Comparison of ENCODE assay signal across 12 cellular contexts in the genomic region with DNA sequence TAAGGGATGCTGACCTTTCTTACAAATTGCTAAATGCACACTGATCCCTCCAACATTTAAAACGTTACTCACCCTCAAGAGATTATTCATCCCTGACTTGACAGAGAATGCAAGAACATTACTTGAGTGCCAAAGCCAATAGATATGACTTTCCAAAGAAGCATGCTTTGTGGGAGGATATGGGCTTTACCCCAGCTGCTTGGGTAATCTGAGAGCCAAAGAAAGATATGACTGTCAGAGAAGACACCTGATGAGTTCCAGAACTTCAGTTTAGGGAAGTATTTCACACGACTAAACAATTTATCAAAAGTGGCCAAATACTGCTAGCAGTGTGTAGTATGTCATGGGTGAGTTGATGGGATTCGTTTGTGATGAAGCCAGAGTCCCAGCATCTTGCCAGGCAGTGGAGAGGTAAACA. TPM values are rescaled to one million over a fixed set of nuclear protein-coding genes. Genes with fewer than 3 reads are reported as not detected.
DNase-seq lines count a peak whose midpoint lies in the region; ATAC-seq and TF ChIP-seq lines count a peak whose summit lies in the region.
"Had no signal": no experiment of that assay in that cellular context is flagged by ENCODE, and none has a peak within 500 bp of the region (broad histone marks: within the 10 kb centered on the region; RNA-seq: fewer than 3 reads in every experiment).

No MANE protein-coding gene starts in this region.

- H3K79me2 ChIP-seq in smooth muscle cell (ENCODE audit: low read depth) = no peaks in the 10 kb centered on the region

- no peaks in the 10 kb centered on the region for H3F3A ChIP-seq in smooth muscle cell (ENCODE audit: low read depth)

- DNase-seq in HCEC 1CT (peak; percentile 97), smooth muscle cell (lab: John Stamatoyannopoulos, UW; ENCODE audit: unreplicated experiment) (no peak), KBM-7 (no peak), erythroblast (lab: John Stamatoyannopoulos, UW) (no peak)
- no peak for DNase-seq in stimulated activated naive CD4-positive, alpha-beta T cell (lab: John Stamatoyannopoulos, UW)
- DNase-seq: activated T-cell treated with anti-CD3 and anti-CD28 coated beads, Interleukin-2, amount 50 U/mL, for 72 hours; H7; NCI-H1436; stimulated activated naive CD8-positive, alpha-beta T cell treated with anti-CD3 and anti-CD28 coated beads, Interleukin-15, amount 100 ng/mL, for 72 hours had no signal

- no peak for TF ChIP-seq POLR2A in gastroesophageal sphincter (IDR thresholded peaks at IDR 0.05)
- no peak for TF ChIP-seq POLR2A in erythroblast (IDR thresholded peaks at IDR 0.05; ENCODE audit: low read length)

- H3K36me3 ChIP-seq in gastroesophageal sphincter (no peaks in the 10 kb centered on the region), smooth muscle cell (ENCODE audit: low read depth) (no peaks in the 10 kb centered on the region)

- ATAC-seq in SK-N-SH treated with all-trans-retinoic acid at 6 μM for 48 hours (peak; percentile 93), gastroesophageal sphincter (peak; percentile 83), GM18517 (IDR thresholded peaks at IDR 0.05; ENCODE audit: unreplicated experiment) (no peak)
- ATAC-seq: stimulated activated naive CD8-positive, alpha-beta T cell treated with anti-CD3 and anti-CD28 coated beads, Interleukin-15, amount 100 ng/mL, for 72 hours had no signal

- no peak for TF ChIP-seq EP300 in gastroesophageal sphincter (IDR thresholded peaks at IDR 0.05)

- in situ Hi-C loops in KBM-7 (cut with MboI; ENCODE audit: low pct_unique_long_range_greater_than_20kb, low sequenced_read_pairs) = no loop called here

- no peak for TF ChIP-seq CTCF in gastroesophageal sphincter (IDR thresholded peaks at IDR 0.05)
- no peak for TF ChIP-seq CTCF in smooth muscle cell (IDR thresholded peaks at IDR 0.05; ENCODE audit: borderline replicate concordance, insufficient read depth, poor library complexity, severe bottlenecking)

- 7 to 11% methylated on average over 3 of the region's 3 CpGs for WGBS in gastroesophageal sphincter (ENCODE audit: low coverage in 1 of 2), 2 donors
- 3% methylated on average over 3 of the region's 3 CpGs for WGBS in smooth muscle cell (ENCODE audit: low lambda C conversion rate)

- peak overlapping the region; percentile 35 for H3K4me2 ChIP-seq in smooth muscle cell

- peaks cover 0 to 2% (median under 1%) of the 10 kb centered on the region in 3 donors for H3K4me1 ChIP-seq in gastroesophageal sphincter
- H3K4me1 ChIP-seq in smooth muscle cell (ENCODE audit: low read depth) = no peaks in the 10 kb centered on the region

- no peaks in the 10 kb centered on the region for H3K9me3 ChIP-seq in gastroesophageal sphincter
- H3K9me3 ChIP-seq in smooth muscle cell (replicated peaks; ENCODE audit: low read depth) = no peaks in the 10 kb centered on the region

- H3K27ac ChIP-seq in gastroesophageal sphincter (no peak overlapping the region), smooth muscle cell (ENCODE audit: low read depth) (peak overlapping the region; percentile 2)

- H4K20me1 ChIP-seq in smooth muscle cell (ENCODE audit: low read depth) = no peaks in the 10 kb centered on the region

- H3K27me3 ChIP-seq in gastroesophageal sphincter (peaks cover 20% of the 10 kb centered on the region), smooth muscle cell (ENCODE audit: low read depth) (peaks cover 21% of the 10 kb centered on the region)

- H3K4me3 ChIP-seq in gastroesophageal sphincter = no peak overlapping the region
- no peak overlapping the region for H3K4me3 ChIP-seq in smooth muscle cell

- H3K9ac ChIP-seq in smooth muscle cell (ENCODE audit: low read depth) = no peak overlapping the region

- no peak overlapping the region for H2AFZ ChIP-seq in smooth muscle cell (ENCODE audit: low read depth)

TF ChIP-seq in SK-N-SH treated with all-trans-retinoic acid at 6 μM for 48 hours, 23 proteins besides CTCF, POLR2A, EP300 and RAD21 (continues in another document):
- TF ChIP-seq ZNF70 (CRISPR knock-in tag; IDR thresholded peaks at IDR 0.05) = no peak
- TF ChIP-seq, protein P1, sequence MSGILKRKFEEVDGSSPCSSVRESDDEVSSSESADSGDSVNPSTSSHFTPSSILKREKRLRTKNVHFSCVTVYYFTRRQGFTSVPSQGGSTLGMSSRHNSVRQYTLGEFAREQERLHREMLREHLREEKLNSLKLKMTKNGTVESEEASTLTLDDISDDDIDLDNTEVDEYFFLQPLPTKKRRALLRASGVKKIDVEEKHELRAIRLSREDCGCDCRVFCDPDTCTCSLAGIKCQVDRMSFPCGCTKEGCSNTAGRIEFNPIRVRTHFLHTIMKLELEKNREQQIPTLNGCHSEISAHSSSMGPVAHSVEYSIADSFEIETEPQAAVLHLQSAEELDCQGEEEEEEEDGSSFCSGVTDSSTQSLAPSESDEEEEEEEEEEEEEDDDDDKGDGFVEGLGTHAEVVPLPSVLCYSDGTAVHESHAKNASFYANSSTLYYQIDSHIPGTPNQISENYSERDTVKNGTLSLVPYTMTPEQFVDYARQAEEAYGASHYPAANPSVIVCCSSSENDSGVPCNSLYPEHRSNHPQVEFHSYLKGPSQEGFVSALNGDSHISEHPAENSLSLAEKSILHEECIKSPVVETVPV (CRISPR knock-in tag; IDR thresholded peaks at IDR 0.05) = peak; percentile 72; the same call in 1 of the 2 replicates
- no peak for TF ChIP-seq ZFP3 (CRISPR knock-in tag; IDR thresholded peaks at IDR 0.05)
- no peak for TF ChIP-seq SNAI2 (CRISPR knock-in tag; IDR thresholded peaks at IDR 0.05)
- TF ChIP-seq, protein P2, sequence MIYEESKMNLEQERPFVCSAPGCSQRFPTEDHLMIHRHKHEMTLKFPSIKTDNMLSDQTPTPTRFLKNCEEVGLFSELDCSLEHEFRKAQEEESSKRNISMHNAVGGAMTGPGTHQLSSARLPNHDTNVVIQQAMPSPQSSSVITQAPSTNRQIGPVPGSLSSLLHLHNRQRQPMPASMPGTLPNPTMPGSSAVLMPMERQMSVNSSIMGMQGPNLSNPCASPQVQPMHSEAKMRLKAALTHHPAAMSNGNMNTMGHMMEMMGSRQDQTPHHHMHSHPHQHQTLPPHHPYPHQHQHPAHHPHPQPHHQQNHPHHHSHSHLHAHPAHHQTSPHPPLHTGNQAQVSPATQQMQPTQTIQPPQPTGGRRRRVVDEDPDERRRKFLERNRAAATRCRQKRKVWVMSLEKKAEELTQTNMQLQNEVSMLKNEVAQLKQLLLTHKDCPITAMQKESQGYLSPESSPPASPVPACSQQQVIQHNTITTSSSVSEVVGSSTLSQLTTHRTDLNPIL (CRISPR knock-in tag; IDR thresholded peaks at IDR 0.05; ENCODE audit: low read depth) = no peak; the same call in none of the 2 replicates
- TF ChIP-seq RARB (CRISPR knock-in tag; IDR thresholded peaks at IDR 0.05) = peak; percentile 89; the same call in 1 of the 2 replicates
- no peak for TF ChIP-seq OSR1 (CRISPR knock-in tag; IDR thresholded peaks at IDR 0.05)
- TF ChIP-seq, protein P3, sequence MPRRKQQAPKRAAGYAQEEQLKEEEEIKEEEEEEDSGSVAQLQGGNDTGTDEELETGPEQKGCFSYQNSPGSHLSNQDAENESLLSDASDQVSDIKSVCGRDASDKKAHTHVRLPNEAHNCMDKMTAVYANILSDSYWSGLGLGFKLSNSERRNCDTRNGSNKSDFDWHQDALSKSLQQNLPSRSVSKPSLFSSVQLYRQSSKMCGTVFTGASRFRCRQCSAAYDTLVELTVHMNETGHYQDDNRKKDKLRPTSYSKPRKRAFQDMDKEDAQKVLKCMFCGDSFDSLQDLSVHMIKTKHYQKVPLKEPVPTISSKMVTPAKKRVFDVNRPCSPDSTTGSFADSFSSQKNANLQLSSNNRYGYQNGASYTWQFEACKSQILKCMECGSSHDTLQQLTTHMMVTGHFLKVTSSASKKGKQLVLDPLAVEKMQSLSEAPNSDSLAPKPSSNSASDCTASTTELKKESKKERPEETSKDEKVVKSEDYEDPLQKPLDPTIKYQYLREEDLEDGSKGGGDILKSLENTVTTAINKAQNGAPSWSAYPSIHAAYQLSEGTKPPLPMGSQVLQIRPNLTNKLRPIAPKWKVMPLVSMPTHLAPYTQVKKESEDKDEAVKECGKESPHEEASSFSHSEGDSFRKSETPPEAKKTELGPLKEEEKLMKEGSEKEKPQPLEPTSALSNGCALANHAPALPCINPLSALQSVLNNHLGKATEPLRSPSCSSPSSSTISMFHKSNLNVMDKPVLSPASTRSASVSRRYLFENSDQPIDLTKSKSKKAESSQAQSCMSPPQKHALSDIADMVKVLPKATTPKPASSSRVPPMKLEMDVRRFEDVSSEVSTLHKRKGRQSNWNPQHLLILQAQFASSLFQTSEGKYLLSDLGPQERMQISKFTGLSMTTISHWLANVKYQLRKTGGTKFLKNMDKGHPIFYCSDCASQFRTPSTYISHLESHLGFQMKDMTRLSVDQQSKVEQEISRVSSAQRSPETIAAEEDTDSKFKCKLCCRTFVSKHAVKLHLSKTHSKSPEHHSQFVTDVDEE (CRISPR knock-in tag; IDR thresholded peaks at IDR 0.05) = no peak
- no peak for TF ChIP-seq BACH2 (CRISPR knock-in tag; IDR thresholded peaks at IDR 0.05; ENCODE audit: borderline replicate concordance)
- TF ChIP-seq GLIS3 (CRISPR knock-in tag; IDR thresholded peaks at IDR 0.05) = no peak
- peak; percentile 96 for TF ChIP-seq TOX (CRISPR knock-in tag; IDR thresholded peaks at IDR 0.05; ENCODE audit: borderline replicate concordance)
- no peak for TF ChIP-seq ZNF8 (CRISPR knock-in tag; IDR thresholded peaks at IDR 0.05)
- TF ChIP-seq ISL1 (CRISPR knock-in tag; IDR thresholded peaks at IDR 0.05) = peak; percentile 98
- no peak for TF ChIP-seq PPARA (CRISPR knock-in tag; IDR thresholded peaks at IDR 0.05; ENCODE audit: borderline replicate concordance)
- TF ChIP-seq, protein P4, sequence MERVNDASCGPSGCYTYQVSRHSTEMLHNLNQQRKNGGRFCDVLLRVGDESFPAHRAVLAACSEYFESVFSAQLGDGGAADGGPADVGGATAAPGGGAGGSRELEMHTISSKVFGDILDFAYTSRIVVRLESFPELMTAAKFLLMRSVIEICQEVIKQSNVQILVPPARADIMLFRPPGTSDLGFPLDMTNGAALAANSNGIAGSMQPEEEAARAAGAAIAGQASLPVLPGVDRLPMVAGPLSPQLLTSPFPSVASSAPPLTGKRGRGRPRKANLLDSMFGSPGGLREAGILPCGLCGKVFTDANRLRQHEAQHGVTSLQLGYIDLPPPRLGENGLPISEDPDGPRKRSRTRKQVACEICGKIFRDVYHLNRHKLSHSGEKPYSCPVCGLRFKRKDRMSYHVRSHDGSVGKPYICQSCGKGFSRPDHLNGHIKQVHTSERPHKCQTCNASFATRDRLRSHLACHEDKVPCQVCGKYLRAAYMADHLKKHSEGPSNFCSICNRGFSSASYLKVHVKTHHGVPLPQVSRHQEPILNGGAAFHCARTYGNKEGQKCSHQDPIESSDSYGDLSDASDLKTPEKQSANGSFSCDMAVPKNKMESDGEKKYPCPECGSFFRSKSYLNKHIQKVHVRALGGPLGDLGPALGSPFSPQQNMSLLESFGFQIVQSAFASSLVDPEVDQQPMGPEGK (CRISPR knock-in tag; IDR thresholded peaks at IDR 0.05; ENCODE audit: borderline replicate concordance) = peak; percentile 89
- no peak for TF ChIP-seq ZFP30 (CRISPR knock-in tag; IDR thresholded peaks at IDR 0.05)
- TF ChIP-seq ZNF565 (CRISPR knock-in tag; conservative IDR thresholded peaks at IDR 0.05; ENCODE audit: low read depth) = no peak

RNA-seq across cellular contexts. Expression of a gene that starts 7.4 kb away (rescaled TPM):
- total RNA-seq in gastroesophageal sphincter (10 to 100 TPM in 1 of 4 donors, 1 to 10 TPM in 3; 5.7 to 10.1 (median 6.7) TPM), smooth muscle cell (34.9 and 75.2 TPM in 2 replicates)
- 25.7 and 28.0 TPM in 2 replicates for polyA plus RNA-seq in smooth muscle cell
